Comparison of ENCODE assay signal across 20 cellular contexts in the genomic region with DNA sequence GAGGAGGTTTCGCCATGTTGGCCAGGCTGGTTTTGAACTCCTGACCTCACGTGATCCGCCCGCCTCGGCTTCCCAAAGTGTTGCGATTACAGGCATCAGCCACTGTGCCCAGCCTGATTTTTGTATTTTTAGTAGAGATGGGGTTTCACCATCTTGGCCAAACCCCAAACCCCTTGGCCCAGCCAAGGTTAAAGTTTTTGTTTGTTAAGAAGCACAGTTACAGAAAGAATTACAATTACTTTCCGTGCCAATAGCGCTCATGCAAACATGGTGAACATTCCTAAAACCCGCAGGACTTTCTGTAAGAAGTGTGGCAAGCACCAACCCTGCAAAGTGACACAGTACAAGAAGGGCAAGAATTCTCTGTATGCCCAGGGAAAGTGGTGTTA. TPM values are rescaled to one million over a fixed set of nuclear protein-coding genes. Genes with fewer than 3 reads are reported as not detected.
DNase-seq lines count a peak whose midpoint lies in the region; ATAC-seq and TF ChIP-seq lines count a peak whose summit lies in the region.
"Had no signal": no experiment of that assay in that cellular context is flagged by ENCODE, and none has a peak within 500 bp of the region (broad histone marks: within the 10 kb centered on the region; RNA-seq: fewer than 3 reads in every experiment).

No MANE protein-coding gene starts in this region.

- H3K9me3 Mint-ChIP-seq in CD4-positive, CD25-positive, alpha-beta regulatory T cell: no peaks in the 10 kb centered on the region
- peaks cover 7% of the 10 kb centered on the region for H3K9me3 Mint-ChIP-seq in WTC11

- peaks cover 5% of the 10 kb centered on the region for H3K36me3 Mint-ChIP-seq in CD4-positive, CD25-positive, alpha-beta regulatory T cell
- no peaks in the 10 kb centered on the region for H3K36me3 Mint-ChIP-seq in WTC11

- no peaks in the 10 kb centered on the region for H3K4me1 ChIP-seq in CD4-positive, CD25-positive, alpha-beta regulatory T cell (ENCODE audit: control insufficient read depth, insufficient read depth, low read length, poor library complexity, severe bottlenecking)
- H3K4me1 ChIP-seq in prostate gland (replicated peaks): no peaks in the 10 kb centered on the region
- H3K4me1 ChIP-seq: uterus had no signal

- H3K27ac Mint-ChIP-seq in CD4-positive, CD25-positive, alpha-beta regulatory T cell: peak overlapping the region in 2 of 3 donors; percentile 6 to 60
- 0 out of 2 replicates have a peak overlapping the region, but pooled peaks have one; percentile 61 for H3K27ac Mint-ChIP-seq in WTC11
- H3K27ac Mint-ChIP-seq: activated T-cell treated with anti-CD3 and anti-CD28 coated beads, Interleukin-2, amount 50 U/mL, for 72 hours had no signal

- CTCF ChIA-PET in WTC11 (lab: Charles Lee): no interaction called here

- no peak for DNase-seq in CD4-positive, CD25-positive, alpha-beta regulatory T cell
- no peak for DNase-seq in WTC11 (ENCODE audit: low spot score)
- DNase-seq in fibroblast of peridontal ligament (ENCODE audit: extremely low read depth): peak; percentile 95
- DNase-seq in prostate gland (ENCODE audit: low spot score): peak; percentile 10
- DNase-seq in DMS153 (lab: John Stamatoyannopoulos, UW): no peak
- no peak for DNase-seq in NCI-H146 treated with DMSO at 0.1 percent for 48 hours (lab: John Stamatoyannopoulos, UW; ENCODE audit: unreplicated experiment)
- no peak for DNase-seq in GM19238 (ENCODE audit: insufficient read length, low spot score)
- DNase-seq: activated CD4-positive, alpha-beta T cell treated with anti-CD3 and anti-CD28 coated beads, Interleukin-2, amount 50 U/mL, for 48 hours; activated T-cell treated with anti-CD3 and anti-CD28 coated beads, Interleukin-2, amount 50 U/mL, for 72 hours; amniotic stem cell; midbrain; NCI-H1930; NCI-H524 treated with DMSO at 0.1 percent for 48 hours; SK-N-SH; small intestine; stimulated activated naive CD8-positive, alpha-beta T cell treated with anti-CD3 and anti-CD28 coated beads, Interleukin-15, Interleukin-2, amounts not matched to agents 100 U/mL and 50 U/mL, for 24 hours; uterus had no signal

- H3K9me3 ChIP-seq in CD4-positive, CD25-positive, alpha-beta regulatory T cell (ENCODE audit: control insufficient read depth in 2 of 2, low read length in 2 of 2): no peaks in the 10 kb centered on the region
- no peaks in the 10 kb centered on the region for H3K9me3 ChIP-seq in prostate gland
- H3K9me3 ChIP-seq: neutrophil, SK-N-SH, uterus had no signal

- no peak for TF ChIP-seq POLR2A in prostate gland (IDR thresholded peaks at IDR 0.05)

- no peaks in the 10 kb centered on the region for H3K36me3 ChIP-seq in CD4-positive, CD25-positive, alpha-beta regulatory T cell (ENCODE audit: control insufficient read depth, insufficient read depth, low read length)
- H3K36me3 ChIP-seq in prostate gland: no peaks in the 10 kb centered on the region
- H3K36me3 ChIP-seq: neutrophil, uterus had no signal

- no peaks in the 10 kb centered on the region for H3K27me3 Mint-ChIP-seq in CD4-positive, CD25-positive, alpha-beta regulatory T cell
- no peaks in the 10 kb centered on the region for H3K27me3 Mint-ChIP-seq in WTC11 (ENCODE audit: low read depth)

- intact Hi-C loops in prostate gland (cut with DNase I): no loop called here

- no peaks in the 10 kb centered on the region for H3K27me3 ChIP-seq in CD4-positive, CD25-positive, alpha-beta regulatory T cell (ENCODE audit: control insufficient read depth, insufficient read depth, low read length)
- H3K27me3 ChIP-seq in prostate gland (replicated peaks; ENCODE audit: insufficient read depth): no peaks in the 10 kb centered on the region
- H3K27me3 ChIP-seq: BLaER1 treated with 17β-estradiol and CSF1 and Interleukin-3, amounts not matched to agents 10 nM and 100 nM; neutrophil; uterus had no signal

- ATAC-seq in CD4-positive, CD25-positive, alpha-beta regulatory T cell (ENCODE audit: low read depth in 2 of 2): no peak
- ATAC-seq in WTC11 (no peak), HG03135 (IDR thresholded peaks at IDR 0.05; ENCODE audit: unreplicated experiment) (no peak)
- ATAC-seq: activated T-cell treated with anti-CD3 and anti-CD28 coated beads, Interleukin-2, amount 50 U/mL, for 72 hours; stimulated activated naive CD8-positive, alpha-beta T cell treated with anti-CD3 and anti-CD28 coated beads, Interleukin-15, Interleukin-2, amounts not matched to agents 100 U/mL and 50 U/mL, for 24 hours had no signal

- no peak overlapping the region for H3K4me3 Mint-ChIP-seq in CD4-positive, CD25-positive, alpha-beta regulatory T cell
- H3K4me3 Mint-ChIP-seq in WTC11: no peak overlapping the region
- H3K4me3 Mint-ChIP-seq: activated T-cell treated with anti-CD3 and anti-CD28 coated beads, Interleukin-2, amount 50 U/mL, for 72 hours had no signal

- WGBS in prostate gland: 39% methylated on average over 9 of the region's 9 CpGs

- H3K27ac ChIP-seq in CD4-positive, CD25-positive, alpha-beta regulatory T cell (ENCODE audit: insufficient read depth, low read length, poor library complexity, severe bottlenecking): no peak overlapping the region
- H3K27ac ChIP-seq in prostate gland: no peak overlapping the region
- H3K27ac ChIP-seq: BLaER1 treated with 17β-estradiol and CSF1 and Interleukin-3, amounts not matched to agents 10 nM and 100 nM; uterus had no signal

- H3K4me3 ChIP-seq in CD4-positive, CD25-positive, alpha-beta regulatory T cell (ENCODE audit: low read depth, low read length): no peak overlapping the region
- no peak overlapping the region for H3K4me3 ChIP-seq in prostate gland
- H3K4me3 ChIP-seq: BLaER1 treated with 17β-estradiol and CSF1 and Interleukin-3, amounts not matched to agents 10 nM and 100 nM; uterus had no signal

- no peak for TF ChIP-seq CTCF in WTC11 (IDR thresholded peaks at IDR 0.05)
- no peak for TF ChIP-seq CTCF in prostate gland (IDR thresholded peaks at IDR 0.05)

- POLR2A ChIA-PET in WTC11 (lab: Charles Lee): no interaction called here

- peaks cover 43 to 71% (median 53%) of the 10 kb centered on the region in 4 donors for H3K4me1 Mint-ChIP-seq in CD4-positive, CD25-positive, alpha-beta regulatory T cell
- H3K4me1 Mint-ChIP-seq in WTC11: peaks cover 26% of the 10 kb centered on the region

TF ChIP-seq in WTC11, 78 proteins besides CTCF, POLR2A, EP300 and RAD21 (continues in another document):
- no peak for TF ChIP-seq ZNF232 (CRISPR knock-in tag; IDR thresholded peaks at IDR 0.05)
- no peak for TF ChIP-seq TCF7 (CRISPR knock-in tag; IDR thresholded peaks at IDR 0.05; ENCODE audit: low read depth)
- no peak for TF ChIP-seq NR1H2 (CRISPR knock-in tag; IDR thresholded peaks at IDR 0.05)
- TF ChIP-seq, protein P1, sequence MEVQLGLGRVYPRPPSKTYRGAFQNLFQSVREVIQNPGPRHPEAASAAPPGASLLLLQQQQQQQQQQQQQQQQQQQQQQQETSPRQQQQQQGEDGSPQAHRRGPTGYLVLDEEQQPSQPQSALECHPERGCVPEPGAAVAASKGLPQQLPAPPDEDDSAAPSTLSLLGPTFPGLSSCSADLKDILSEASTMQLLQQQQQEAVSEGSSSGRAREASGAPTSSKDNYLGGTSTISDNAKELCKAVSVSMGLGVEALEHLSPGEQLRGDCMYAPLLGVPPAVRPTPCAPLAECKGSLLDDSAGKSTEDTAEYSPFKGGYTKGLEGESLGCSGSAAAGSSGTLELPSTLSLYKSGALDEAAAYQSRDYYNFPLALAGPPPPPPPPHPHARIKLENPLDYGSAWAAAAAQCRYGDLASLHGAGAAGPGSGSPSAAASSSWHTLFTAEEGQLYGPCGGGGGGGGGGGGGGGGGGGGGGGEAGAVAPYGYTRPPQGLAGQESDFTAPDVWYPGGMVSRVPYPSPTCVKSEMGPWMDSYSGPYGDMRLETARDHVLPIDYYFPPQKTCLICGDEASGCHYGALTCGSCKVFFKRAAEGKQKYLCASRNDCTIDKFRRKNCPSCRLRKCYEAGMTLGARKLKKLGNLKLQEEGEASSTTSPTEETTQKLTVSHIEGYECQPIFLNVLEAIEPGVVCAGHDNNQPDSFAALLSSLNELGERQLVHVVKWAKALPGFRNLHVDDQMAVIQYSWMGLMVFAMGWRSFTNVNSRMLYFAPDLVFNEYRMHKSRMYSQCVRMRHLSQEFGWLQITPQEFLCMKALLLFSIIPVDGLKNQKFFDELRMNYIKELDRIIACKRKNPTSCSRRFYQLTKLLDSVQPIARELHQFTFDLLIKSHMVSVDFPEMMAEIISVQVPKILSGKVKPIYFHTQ (CRISPR knock-in tag; IDR thresholded peaks at IDR 0.05): no peak
- TF ChIP-seq, protein P2, sequence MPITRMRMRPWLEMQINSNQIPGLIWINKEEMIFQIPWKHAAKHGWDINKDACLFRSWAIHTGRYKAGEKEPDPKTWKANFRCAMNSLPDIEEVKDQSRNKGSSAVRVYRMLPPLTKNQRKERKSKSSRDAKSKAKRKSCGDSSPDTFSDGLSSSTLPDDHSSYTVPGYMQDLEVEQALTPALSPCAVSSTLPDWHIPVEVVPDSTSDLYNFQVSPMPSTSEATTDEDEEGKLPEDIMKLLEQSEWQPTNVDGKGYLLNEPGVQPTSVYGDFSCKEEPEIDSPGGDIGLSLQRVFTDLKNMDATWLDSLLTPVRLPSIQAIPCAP (CRISPR knock-in tag; IDR thresholded peaks at IDR 0.05): no peak
- no peak for TF ChIP-seq ZNF317 (CRISPR knock-in tag; IDR thresholded peaks at IDR 0.05; ENCODE audit: borderline replicate concordance, low read depth)
- TF ChIP-seq, protein P3, sequence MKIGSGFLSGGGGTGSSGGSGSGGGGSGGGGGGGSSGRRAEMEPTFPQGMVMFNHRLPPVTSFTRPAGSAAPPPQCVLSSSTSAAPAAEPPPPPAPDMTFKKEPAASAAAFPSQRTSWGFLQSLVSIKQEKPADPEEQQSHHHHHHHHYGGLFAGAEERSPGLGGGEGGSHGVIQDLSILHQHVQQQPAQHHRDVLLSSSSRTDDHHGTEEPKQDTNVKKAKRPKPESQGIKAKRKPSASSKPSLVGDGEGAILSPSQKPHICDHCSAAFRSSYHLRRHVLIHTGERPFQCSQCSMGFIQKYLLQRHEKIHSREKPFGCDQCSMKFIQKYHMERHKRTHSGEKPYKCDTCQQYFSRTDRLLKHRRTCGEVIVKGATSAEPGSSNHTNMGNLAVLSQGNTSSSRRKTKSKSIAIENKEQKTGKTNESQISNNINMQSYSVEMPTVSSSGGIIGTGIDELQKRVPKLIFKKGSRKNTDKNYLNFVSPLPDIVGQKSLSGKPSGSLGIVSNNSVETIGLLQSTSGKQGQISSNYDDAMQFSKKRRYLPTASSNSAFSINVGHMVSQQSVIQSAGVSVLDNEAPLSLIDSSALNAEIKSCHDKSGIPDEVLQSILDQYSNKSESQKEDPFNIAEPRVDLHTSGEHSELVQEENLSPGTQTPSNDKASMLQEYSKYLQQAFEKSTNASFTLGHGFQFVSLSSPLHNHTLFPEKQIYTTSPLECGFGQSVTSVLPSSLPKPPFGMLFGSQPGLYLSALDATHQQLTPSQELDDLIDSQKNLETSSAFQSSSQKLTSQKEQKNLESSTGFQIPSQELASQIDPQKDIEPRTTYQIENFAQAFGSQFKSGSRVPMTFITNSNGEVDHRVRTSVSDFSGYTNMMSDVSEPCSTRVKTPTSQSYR (CRISPR knock-in tag; IDR thresholded peaks at IDR 0.05): no peak

RNA-seq across cellular contexts. Expression of a gene that starts 26.1 kb away (rescaled TPM):
- 115 TPM for total RNA-seq in CD4-positive, CD25-positive, alpha-beta regulatory T cell
- 10 to 100 TPM; 54.0 to 59.6 (median 57.9) TPM for polyA plus RNA-seq in CD4-positive, CD25-positive, alpha-beta regulatory T cell
- total RNA-seq in WTC11 (2021): 18.1 to 19.8 TPM (median 19.0 TPM) in 3 replicates
- total RNA-seq in prostate gland: 10 to 100 TPM; 42.8 to 45.7 TPM

Comparison
In these comparisons a context has a peak if more than half of its experiments do, and no peak if none do; other contexts are left out.
1. DNase-seq: peak in fibroblast of peridontal ligament (single experiment) and prostate gland (single experiment); none in CD4-positive, CD25-positive, alpha-beta regulatory T cell (0 of 3), WTC11 (single experiment), DMS153 (single experiment), NCI-H146 treated with DMSO at 0.1 percent for 48 hours (single experiment) and GM19238 (single experiment).